ENCODE assay signal across 23 cellular contexts in genomic region chr5:125987677-125988255, GRCh38.
DNase-seq lines count a peak whose midpoint lies in the region; ATAC-seq and TF ChIP-seq lines count a peak whose summit lies in the region.
"Had no signal": no experiment of that assay in that cellular context is flagged by ENCODE, and none has a peak within 500 bp of the region (broad histone marks: within the 10 kb centered on the region; RNA-seq: fewer than 3 reads in every experiment).

No MANE protein-coding gene starts in this region.

- no peaks in the 10 kb centered on the region for H3K4me1 ChIP-seq in HEK293 (ENCODE audit: control insufficient read depth, insufficient read depth, low read length)
- peaks cover 13% of the 10 kb centered on the region for H3K4me1 ChIP-seq in endodermal cell (ENCODE audit: control insufficient read depth, insufficient read depth, low read length)
- no peaks in the 10 kb centered on the region for H3K4me1 ChIP-seq in right lobe of liver
- H3K4me1 ChIP-seq: body of pancreas, colonic mucosa had no signal

- peaks cover 22% of the 10 kb centered on the region for H3K4me1 Mint-ChIP-seq in endodermal cell
- H3K4me1 Mint-ChIP-seq: activated CD4-positive, alpha-beta T cell treated with anti-CD3 and anti-CD28 coated beads for 36 hours; CD14-positive monocyte; naive thymus-derived CD4-positive, alpha-beta T cell; T-helper 17 cell had no signal

- peaks cover 8% of the 10 kb centered on the region for H3K9me3 Mint-ChIP-seq in endodermal cell
- H3K9me3 Mint-ChIP-seq: activated T-cell treated with anti-CD3 and anti-CD28 coated beads, Interleukin-2, amount 50 U/mL, for 4 hours had no signal

- no peak overlapping the region for H3K27ac Mint-ChIP-seq in endodermal cell
- H3K27ac Mint-ChIP-seq: activated CD4-positive, alpha-beta T cell treated with anti-CD3 and anti-CD28 coated beads for 36 hours; CD14-positive monocyte; naive thymus-derived CD4-positive, alpha-beta T cell; T-helper 17 cell had no signal

- no peak for TF ChIP-seq POLR2A in right lobe of liver (IDR thresholded peaks at IDR 0.05)

- H3K4me3 ChIP-seq in AG09309 (ENCODE audit: control insufficient read depth, low read depth, low read length), result no peak overlapping the region
- no peak overlapping the region for H3K4me3 ChIP-seq in HEK293 (ENCODE audit: low read depth, low read length)
- no peak overlapping the region for H3K4me3 ChIP-seq in endodermal cell (ENCODE audit: low read length)
- H3K4me3 ChIP-seq in right lobe of liver, result no peak overlapping the region
- H3K4me3 ChIP-seq: body of pancreas, colonic mucosa had no signal

- intact Hi-C loops in right lobe of liver (cut with DNase I), result no loop called here

- H3K27me3 ChIP-seq in endodermal cell (ENCODE audit: control insufficient read depth, insufficient read depth, low read length, poor library complexity, severe bottlenecking), result no peaks in the 10 kb centered on the region
- H3K27me3 ChIP-seq in right lobe of liver, result no peaks in the 10 kb centered on the region
- H3K27me3 ChIP-seq: body of pancreas, colonic mucosa had no signal

- TF ChIP-seq CTCF in AG09309 (IDR thresholded peaks at IDR 0.05; ENCODE audit: control insufficient read depth, insufficient read depth, low read depth, low read length, missing control alignments) (peak; percentile 14), HEK293 (tag by site-specific recombination; IDR thresholded peaks at IDR 0.05) (peak; percentile 45; the same call in 1 of the 2 replicates), endodermal cell (conservative IDR thresholded peaks at IDR 0.05) (peak; percentile 71), right lobe of liver (IDR thresholded peaks at IDR 0.05) (peak in 3 of 4 donors; percentile 13 to 20 (median 15))

- H3K27me3 Mint-ChIP-seq in endodermal cell (ENCODE audit: insufficient read depth), result no peaks in the 10 kb centered on the region
- H3K27me3 Mint-ChIP-seq: activated CD4-positive, alpha-beta T cell treated with anti-CD3 and anti-CD28 coated beads for 36 hours; naive thymus-derived CD4-positive, alpha-beta T cell; T-helper 17 cell had no signal

- H3K36me3 ChIP-seq in HEK293 (ENCODE audit: control insufficient read depth in 2 of 2, insufficient read depth in 1 of 2, low read length in 2 of 2) (no peaks in the 10 kb centered on the region), endodermal cell (ENCODE audit: control insufficient read depth, insufficient read depth, low read length) (no peaks in the 10 kb centered on the region), right lobe of liver (no peaks in the 10 kb centered on the region)
- H3K36me3 ChIP-seq: colonic mucosa had no signal

- H3K9me3 ChIP-seq in HEK293 (ENCODE audit: control insufficient read depth, insufficient read depth, low read depth, low read length) (no peaks in the 10 kb centered on the region), endodermal cell (ENCODE audit: control insufficient read depth, low read length) (peaks cover 17% of the 10 kb centered on the region), right lobe of liver (no peaks in the 10 kb centered on the region)
- H3K9me3 ChIP-seq: body of pancreas, colonic mucosa, SK-N-SH had no signal

- H3K36me3 Mint-ChIP-seq in endodermal cell (ENCODE audit: low read depth), result peaks cover 3% of the 10 kb centered on the region
- H3K36me3 Mint-ChIP-seq: CD14-positive monocyte; naive thymus-derived CD4-positive, alpha-beta T cell had no signal

- H3K27ac ChIP-seq in HEK293 (ENCODE audit: extremely low read depth, low read depth, low read length), result no peak overlapping the region
- H3K27ac ChIP-seq in endodermal cell (ENCODE audit: low read depth, low read length), result no peak overlapping the region
- no peak overlapping the region for H3K27ac ChIP-seq in right lobe of liver
- H3K27ac ChIP-seq: body of pancreas, colonic mucosa had no signal

- H3K4me3 Mint-ChIP-seq in endodermal cell, result no peak overlapping the region
- H3K4me3 Mint-ChIP-seq: activated CD4-positive, alpha-beta T cell treated with anti-CD3 and anti-CD28 coated beads for 36 hours; activated T-cell treated with anti-CD3 and anti-CD28 coated beads, Interleukin-2, amount 50 U/mL, for 4 hours; CD14-positive monocyte; naive thymus-derived CD4-positive, alpha-beta T cell; T-helper 17 cell had no signal

- DNase-seq in AG09309 (ENCODE audit: low read depth) (no peak), endodermal cell (peak; percentile 61), right lobe of liver (no peak), cortex of kidney (lab: John Stamatoyannopoulos, UW) (no peak)
- DNase-seq: activated CD4-positive, alpha-beta T cell treated with anti-CD3 and anti-CD28 coated beads for 36 hours; activated T-cell treated with anti-CD3 and anti-CD28 coated beads, Interleukin-2, amount 50 U/mL, for 4 hours; body of pancreas; Calu3; colonic mucosa; IMR-90; naive thymus-derived CD4-positive, alpha-beta T cell; NCI-H1417 treated with DMSO at 0.1 percent for 48 hours; NCI-H69; occipital lobe; retina; SK-N-SH; stimulated activated CD4-positive, alpha-beta T cell treated with anti-CD3 and anti-CD28 coated beads, Interleukin-15, amount 100 ng/mL, for 24 hours; stimulated activated naive CD8-positive, alpha-beta T cell treated with anti-CD3 and anti-CD28 coated beads, Interleukin-15, Interleukin-2, amounts not matched to agents 100 U/mL and 50 U/mL, for 24 hours; T-helper 17 cell had no signal

- ATAC-seq in right lobe of liver (peak in 2 of 4 donors; percentile 33 to 59), GM18519 (IDR thresholded peaks at IDR 0.05; ENCODE audit: low FRiP score, unreplicated experiment) (no peak), GM19035 (IDR thresholded peaks at IDR 0.05; ENCODE audit: unreplicated experiment) (no peak)
- ATAC-seq: activated CD4-positive, alpha-beta T cell treated with anti-CD3 and anti-CD28 coated beads for 36 hours; activated T-cell treated with anti-CD3 and anti-CD28 coated beads, Interleukin-2, amount 50 U/mL, for 4 hours; body of pancreas; naive thymus-derived CD4-positive, alpha-beta T cell; stimulated activated naive CD8-positive, alpha-beta T cell treated with anti-CD3 and anti-CD28 coated beads, Interleukin-15, Interleukin-2, amounts not matched to agents 100 U/mL and 50 U/mL, for 24 hours; T-helper 17 cell had no signal

- POLR2A ChIA-PET in HEK293 (lab: Yijun Ruan, JAX), result no interaction called here

- CTCF ChIA-PET in HEK293 (lab: Yijun Ruan, JAX), result no interaction called here

- no peak overlapping the region for H3K9ac ChIP-seq in endodermal cell (ENCODE audit: extremely low read depth, low read length, poor library complexity, severe bottlenecking)
- H3K9ac ChIP-seq: SK-N-SH had no signal

- 77 to 100% methylated on average over 1 to 2 of the region's 2 CpGs for WGBS in endodermal cell (ENCODE audit: insufficient coverage in 1 of 2, insufficient read length in 1 of 2), 2 experiments
- 69% methylated on average over 2 of the region's 2 CpGs for WGBS in right lobe of liver (ENCODE audit: insufficient coverage, low coverage, low lambda C conversion rate, missing lambda C conversion rate)

TF ChIP-seq in HEK293, 187 proteins besides CTCF, POLR2A, EP300 and RAD21 (continues in another document):
- no peak for TF ChIP-seq ZNF274 (IDR thresholded peaks at IDR 0.05; ENCODE audit: low read length)
- no peak for TF ChIP-seq ZNF274 (tag by site-specific recombination; IDR thresholded peaks at IDR 0.05; ENCODE audit: borderline replicate concordance)
- TF ChIP-seq ZNF660 (tag by site-specific recombination; IDR thresholded peaks at IDR 0.05), result no peak
- no peak for TF ChIP-seq ZNF529 (tag by site-specific recombination; IDR thresholded peaks at IDR 0.05; ENCODE audit: insufficient replicate concordance)
- TF ChIP-seq ZNF561 (tag by site-specific recombination; IDR thresholded peaks at IDR 0.05; ENCODE audit: borderline replicate concordance), result no peak
- TF ChIP-seq ZNF624 (tag by site-specific recombination; IDR thresholded peaks at IDR 0.05), result no peak
- no peak for TF ChIP-seq SP3 (tag by site-specific recombination; IDR thresholded peaks at IDR 0.05)
- no peak for TF ChIP-seq ZNF658 (tag by site-specific recombination; IDR thresholded peaks at IDR 0.05)
- TF ChIP-seq ZNF133 (tag by site-specific recombination; IDR thresholded peaks at IDR 0.05), result no peak
- no peak for TF ChIP-seq ZNF2 (tag by site-specific recombination; IDR thresholded peaks at IDR 0.05)
- TF ChIP-seq, protein P1, sequence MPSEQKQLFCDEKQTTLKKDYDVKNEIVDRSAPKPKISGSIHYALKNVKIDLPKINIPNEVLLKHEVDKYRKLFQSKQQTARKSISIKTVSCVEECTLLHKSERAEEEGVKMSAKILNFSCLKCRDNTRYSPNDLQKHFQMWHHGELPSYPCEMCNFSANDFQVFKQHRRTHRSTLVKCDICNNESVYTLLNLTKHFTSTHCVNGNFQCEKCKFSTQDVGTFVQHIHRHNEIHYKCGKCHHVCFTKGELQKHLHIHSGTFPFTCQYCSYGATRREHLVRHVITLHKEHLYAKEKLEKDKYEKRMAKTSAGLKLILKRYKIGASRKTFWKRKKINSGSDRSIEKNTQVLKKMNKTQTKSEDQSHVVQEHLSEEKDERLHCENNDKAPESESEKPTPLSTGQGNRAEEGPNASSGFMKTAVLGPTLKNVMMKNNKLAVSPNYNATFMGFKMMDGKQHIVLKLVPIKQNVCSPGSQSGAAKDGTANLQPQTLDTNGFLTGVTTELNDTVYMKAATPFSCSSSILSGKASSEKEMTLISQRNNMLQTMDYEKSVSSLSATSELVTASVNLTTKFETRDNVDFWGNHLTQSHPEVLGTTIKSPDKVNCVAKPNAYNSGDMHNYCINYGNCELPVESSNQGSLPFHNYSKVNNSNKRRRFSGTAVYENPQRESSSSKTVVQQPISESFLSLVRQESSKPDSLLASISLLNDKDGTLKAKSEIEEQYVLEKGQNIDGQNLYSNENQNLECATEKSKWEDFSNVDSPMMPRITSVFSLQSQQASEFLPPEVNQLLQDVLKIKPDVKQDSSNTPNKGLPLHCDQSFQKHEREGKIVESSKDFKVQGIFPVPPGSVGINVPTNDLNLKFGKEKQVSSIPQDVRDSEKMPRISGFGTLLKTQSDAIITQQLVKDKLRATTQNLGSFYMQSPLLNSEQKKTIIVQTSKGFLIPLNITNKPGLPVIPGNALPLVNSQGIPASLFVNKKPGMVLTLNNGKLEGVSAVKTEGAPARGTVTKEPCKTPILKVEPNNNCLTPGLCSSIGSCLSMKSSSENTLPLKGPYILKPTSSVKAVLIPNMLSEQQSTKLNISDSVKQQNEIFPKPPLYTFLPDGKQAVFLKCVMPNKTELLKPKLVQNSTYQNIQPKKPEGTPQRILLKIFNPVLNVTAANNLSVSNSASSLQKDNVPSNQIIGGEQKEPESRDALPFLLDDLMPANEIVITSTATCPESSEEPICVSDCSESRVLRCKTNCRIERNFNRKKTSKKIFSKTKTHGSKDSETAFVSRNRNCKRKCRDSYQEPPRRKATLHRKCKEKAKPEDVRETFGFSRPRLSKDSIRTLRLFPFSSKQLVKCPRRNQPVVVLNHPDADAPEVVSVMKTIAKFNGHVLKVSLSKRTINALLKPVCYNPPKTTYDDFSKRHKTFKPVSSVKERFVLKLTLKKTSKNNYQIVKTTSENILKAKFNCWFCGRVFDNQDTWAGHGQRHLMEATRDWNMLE (tag by site-specific recombination; conservative IDR thresholded peaks at IDR 0.05; ENCODE audit: low read depth), result no peak
- TF ChIP-seq ZXDB (tag by site-specific recombination; IDR thresholded peaks at IDR 0.05), result no peak

Comparison
In these comparisons a context has a peak if more than half of its experiments do, and no peak if none do; other contexts are left out.
1. CTCF ChIP-seq: peak in every context shown above with its lines; median percentile 71 in endodermal cell; 45 in HEK293; 15 in right lobe of liver; 14 in AG09309.